ENCODE assay signal across 1 cellular context in the genomic region with DNA sequence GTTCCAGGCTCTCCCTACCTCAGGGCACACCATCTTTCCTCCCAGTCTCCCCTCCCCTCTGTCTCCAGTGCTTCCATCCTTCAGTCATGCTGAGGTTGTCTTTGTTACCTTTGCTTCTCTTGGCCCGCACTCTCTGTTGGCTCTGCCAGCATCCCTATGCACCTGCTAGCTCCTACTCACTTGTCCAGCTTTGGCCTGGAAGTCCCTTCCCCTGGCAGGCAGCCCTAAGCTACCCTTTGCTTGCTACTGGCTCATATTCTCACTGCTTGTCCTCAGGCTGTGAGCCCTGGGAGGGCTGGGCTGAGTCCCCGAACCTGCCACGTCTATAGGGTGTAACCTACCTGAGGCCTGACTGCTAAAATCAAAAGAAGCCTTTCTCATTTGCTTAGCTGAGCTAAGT.
TF ChIP-seq lines count a peak whose summit lies in the region.

No MANE protein-coding gene starts in this region.

TF ChIP-seq in IMR-90, 13 proteins besides CTCF, POLR2A, EP300 and RAD21 (continued from another document):
- no peak for TF ChIP-seq SMC3 (IDR thresholded peaks at IDR 0.05; ENCODE audit: low read depth, low read length)
- TF ChIP-seq NFE2L2 (IDR thresholded peaks at IDR 0.05; ENCODE audit: low read depth, low read length): no peak
